In genomic region chr2:224584111-224584764, GRCh38 we compare ENCODE assay signal across 8 cellular contexts. TPM values are rescaled to one million over a fixed set of nuclear protein-coding genes. Genes with fewer than 3 reads are reported as not detected.
DNase-seq lines count a peak whose midpoint lies in the region; ATAC-seq and TF ChIP-seq lines count a peak whose summit lies in the region.

No MANE protein-coding gene starts in this region.

- DNase-seq in Caco-2: peak in 1 of 2 experiments; percentile 6
- DNase-seq in MM.1S: peak; percentile 35
- DNase-seq in activated T-cell treated with anti-CD3 and anti-CD28 coated beads, Interleukin-2, amount 50 U/mL, for 48 hours: peak; percentile 45
- DNase-seq in fibroblast of pulmonary artery (ENCODE audit: low read depth): peak; percentile 48
- no peak for DNase-seq in NCI-H2196 (lab: John Stamatoyannopoulos, UW; ENCODE audit: unreplicated experiment)
- DNase-seq in GOT3 (lab: John Stamatoyannopoulos, UW): no peak

- CTCF ChIA-PET in Caco-2 (lab: Charles Lee): no interaction called here

- intact Hi-C loops in Caco-2 (cut with micrococcal nuclease; ENCODE audit: unreplicated experiment): loop anchor here (2.0 kb wide), 1 partner anchor 99 kb away; no protein-coding TSS in a partner anchor

- POLR2A ChIA-PET in Caco-2 (lab: Charles Lee): no interaction called here

- peak overlapping the region; percentile 72 for H3K4me3 ChIP-seq in Caco-2 (ENCODE audit: low read depth, low read length)
- peak overlapping the region; percentile 97 for H3K4me3 ChIP-seq in MM.1S (ENCODE audit: low read length)
- H3K4me3 ChIP-seq in fibroblast of pulmonary artery (replicated peaks; ENCODE audit: low read depth, low read length): peak overlapping the region; percentile 90

- H3K4me1 Mint-ChIP-seq in Caco-2 (ENCODE audit: low read depth, unreplicated experiment) (no peaks in the 10 kb centered on the region), nephron (peaks cover 40% of the 10 kb centered on the region)

- no peak overlapping the region for H2AFZ ChIP-seq in MM.1S (ENCODE audit: low read length)

- H3K9me2 ChIP-seq in MM.1S (replicated peaks; ENCODE audit: insufficient read depth, low read length): no peaks in the 10 kb centered on the region

- peaks cover 13% of the 10 kb centered on the region for H3F3A ChIP-seq in MM.1S (ENCODE audit: insufficient read depth, low read length)

- H3K36me3 ChIP-seq in Caco-2 (ENCODE audit: control insufficient read depth, insufficient read depth, low read length): no peaks in the 10 kb centered on the region
- 0 out of 2 replicates have a peak, but pooled peaks cover 3% of the 10 kb centered on the region for H3K36me3 ChIP-seq in MM.1S (replicated peaks; ENCODE audit: insufficient read depth, low read length)

- H3K27ac Mint-ChIP-seq in Caco-2 (ENCODE audit: unreplicated experiment): peak overlapping the region; percentile 88
- H3K27ac Mint-ChIP-seq in nephron: peak overlapping the region; percentile 94 to 100 (median 99)

- H3K9ac ChIP-seq in MM.1S (ENCODE audit: low read length): peak overlapping the region; percentile 72

- H3K9me3 ChIP-seq in Caco-2: no peaks in the 10 kb centered on the region
- H3K9me3 ChIP-seq in MM.1S (replicated peaks; ENCODE audit: insufficient read depth, low read length): no peaks in the 10 kb centered on the region

- H3K4me3 Mint-ChIP-seq in Caco-2 (ENCODE audit: unreplicated experiment) (peak overlapping the region; percentile 96), nephron (peak overlapping the region; percentile 100)

- no TSS peak for BruUV-seq in Caco-2 (replicated peaks; lab: Mats Ljungman, UMichigan)

- H3K79me2 ChIP-seq in MM.1S (ENCODE audit: low read length): peaks cover 53% of the 10 kb centered on the region

- peaks cover 14% of the 10 kb centered on the region for H3K36me3 Mint-ChIP-seq in Caco-2 (ENCODE audit: insufficient read depth, unreplicated experiment)
- H3K36me3 Mint-ChIP-seq in nephron (ENCODE audit: low read depth): peaks cover 27% of the 10 kb centered on the region

- H3K4me1 ChIP-seq in Caco-2 (no peaks in the 10 kb centered on the region), MM.1S (ENCODE audit: low read length) (peaks cover 4% of the 10 kb centered on the region; the same call in 1 of the 2 replicates)

- no peaks in the 10 kb centered on the region for H3K27me3 ChIP-seq in Caco-2 (replicated peaks; ENCODE audit: control insufficient read depth, insufficient read depth, low read length)
- no peaks in the 10 kb centered on the region for H3K27me3 ChIP-seq in MM.1S (replicated peaks; ENCODE audit: insufficient read depth, low read length)

- peak overlapping the region; percentile 70 for H3K4me2 ChIP-seq in MM.1S (ENCODE audit: low read depth, low read length)

- H3K9me3 Mint-ChIP-seq in Caco-2 (ENCODE audit: unreplicated experiment) (no peaks in the 10 kb centered on the region), nephron (no peaks in the 10 kb centered on the region)

- H4K20me1 ChIP-seq in MM.1S (ENCODE audit: insufficient read depth, low read length): peaks cover 29% of the 10 kb centered on the region

- no peak for TF ChIP-seq CTCF in Caco-2 (IDR thresholded peaks at IDR 0.05; ENCODE audit: insufficient read depth in 1 of 2, low read depth in 1 of 2, low read length in 1 of 2, severe bottlenecking in 1 of 2, unreplicated experiment in 1 of 2)
- TF ChIP-seq CTCF in MM.1S (IDR thresholded peaks at IDR 0.05; ENCODE audit: low read length): no peak
- no peak for TF ChIP-seq CTCF in fibroblast of pulmonary artery (IDR thresholded peaks at IDR 0.05; ENCODE audit: low read length, missing control alignments)
- TF ChIP-seq CTCF in nephron (IDR thresholded peaks at IDR 0.05; ENCODE audit: unreplicated experiment in 3 of 3): no peak

- no peaks in the 10 kb centered on the region for H3K27me3 Mint-ChIP-seq in Caco-2 (ENCODE audit: insufficient read depth, unreplicated experiment)
- no peaks in the 10 kb centered on the region for H3K27me3 Mint-ChIP-seq in nephron (ENCODE audit: low read depth)

- ATAC-seq in GM21529 (IDR thresholded peaks at IDR 0.05; ENCODE audit: unreplicated experiment): peak; percentile 1

- H3K27ac ChIP-seq in MM.1S (ENCODE audit: low read length): no peak overlapping the region

RNA-seq across cellular contexts. Expression of gene CUL3, which starts 0.9 kb away (rescaled TPM):
- total RNA-seq in Caco-2 (2022): 66.0 and 66.3 TPM in 2 replicates

Comparison
In these comparisons a context has a peak if more than half of its experiments do, and no peak if none do; other contexts are left out.
1. DNase-seq: peak in MM.1S (single experiment), activated T-cell treated with anti-CD3 and anti-CD28 coated beads, Interleukin-2, amount 50 U/mL, for 48 hours (2 of 2) and fibroblast of pulmonary artery (single experiment); none in NCI-H2196 (single experiment) and GOT3 (single experiment).
2. Peak in every context shown above with its lines, with median percentiles within 50 percentile points of each other: H3K4me3 ChIP-seq.